14 cellular contexts compared by ENCODE assay signal in genomic region chr9:125805057-125805456, GRCh38. TPM values are rescaled to one million over a fixed set of nuclear protein-coding genes. Genes with fewer than 3 reads are reported as not detected.
DNase-seq lines count a peak whose midpoint lies in the region; ATAC-seq and TF ChIP-seq lines count a peak whose summit lies in the region.
"Had no signal": no experiment of that assay in that cellular context is flagged by ENCODE, and none has a peak within 500 bp of the region (broad histone marks: within the 10 kb centered on the region; RNA-seq: fewer than 3 reads in every experiment).

No MANE protein-coding gene starts in this region.

- no peaks in the 10 kb centered on the region for H3K9me3 ChIP-seq in gastroesophageal sphincter

- H3K27me3 ChIP-seq in gastroesophageal sphincter: no peaks in the 10 kb centered on the region

- no peak for TF ChIP-seq POLR2A in gastroesophageal sphincter (IDR thresholded peaks at IDR 0.05)

- DNase-seq in EL (peak; percentile 85), RPMI7951 (ENCODE audit: low read depth) (peak; percentile 12), glomerular visceral epithelial cell (ENCODE audit: extremely low spot score) (peak; percentile 49), retinal pigment epithelial cell (ENCODE audit: low read depth) (peak; percentile 46), head of caudate nucleus (no peak), NOMO-1 treated with dmso at 0.1 percent for 144 hours (lab: John Stamatoyannopoulos, UW; ENCODE audit: unreplicated experiment) (no peak)
- DNase-seq: activated CD4-positive, alpha-beta T cell treated with anti-CD3 and anti-CD28 coated beads, Interleukin-2, amount 50 U/mL, for 1 hour; activated T-cell treated with anti-CD3 and anti-CD28 coated beads, Interleukin-2, amount 50 U/mL, for 48 hours; nucleus accumbens; stimulated activated naive CD4-positive, alpha-beta T cell had no signal

- no peak for TF ChIP-seq EP300 in gastroesophageal sphincter (IDR thresholded peaks at IDR 0.05)

- intact Hi-C loops in head of caudate nucleus (cut with DNase I): no loop called here

- peak overlapping the region in 2 of 4 donors; percentile 6 to 14 for H3K27ac ChIP-seq in gastroesophageal sphincter
- H3K27ac ChIP-seq: C4-2B had no signal

- 45 to 61% methylated on average over 1 to 2 of the region's 2 CpGs for WGBS in gastroesophageal sphincter (ENCODE audit: low coverage in 1 of 2), 2 donors

- H3K4me3 ChIP-seq in retinal pigment epithelial cell (ENCODE audit: low read length) (no peak overlapping the region), gastroesophageal sphincter (no peak overlapping the region)

- TF ChIP-seq CTCF in retinal pigment epithelial cell (conservative IDR thresholded peaks at IDR 0.05; ENCODE audit: low read depth, low read length) (no peak), gastroesophageal sphincter (IDR thresholded peaks at IDR 0.05) (no peak)

- H3K4me1 ChIP-seq in gastroesophageal sphincter: peaks cover 3 to 24% (median 3%) of the 10 kb centered on the region in 3 donors

- H3K36me3 ChIP-seq in gastroesophageal sphincter: peaks cover 0 to 3% of the 10 kb centered on the region in 2 donors

- no peak for ATAC-seq in HG03135 (IDR thresholded peaks at IDR 0.05; ENCODE audit: unreplicated experiment)
- no peak for ATAC-seq in gastroesophageal sphincter
- ATAC-seq: HepG2 had no signal

RNA-seq across cellular contexts. Expression of gene PBX3, which starts 57.9 kb away (rescaled TPM):
- total RNA-seq in RPMI7951 (2014; rRNA removed; shearing (Covaris generic)): 22.0 and 25.4 TPM in 2 replicates
- total RNA-seq in gastroesophageal sphincter: 10 to 100 TPM; 59.9 to 81.4 (median 71.8) TPM

Comparison
In these comparisons a context has a peak if more than half of its experiments do, and no peak if none do; other contexts are left out.
1. DNase-seq: peak in EL (single experiment), RPMI7951 (single experiment), glomerular visceral epithelial cell (single experiment) and retinal pigment epithelial cell (single experiment); none in head of caudate nucleus (0 of 42) and NOMO-1 treated with dmso at 0.1 percent for 144 hours (single experiment).